In the genomic region with DNA sequence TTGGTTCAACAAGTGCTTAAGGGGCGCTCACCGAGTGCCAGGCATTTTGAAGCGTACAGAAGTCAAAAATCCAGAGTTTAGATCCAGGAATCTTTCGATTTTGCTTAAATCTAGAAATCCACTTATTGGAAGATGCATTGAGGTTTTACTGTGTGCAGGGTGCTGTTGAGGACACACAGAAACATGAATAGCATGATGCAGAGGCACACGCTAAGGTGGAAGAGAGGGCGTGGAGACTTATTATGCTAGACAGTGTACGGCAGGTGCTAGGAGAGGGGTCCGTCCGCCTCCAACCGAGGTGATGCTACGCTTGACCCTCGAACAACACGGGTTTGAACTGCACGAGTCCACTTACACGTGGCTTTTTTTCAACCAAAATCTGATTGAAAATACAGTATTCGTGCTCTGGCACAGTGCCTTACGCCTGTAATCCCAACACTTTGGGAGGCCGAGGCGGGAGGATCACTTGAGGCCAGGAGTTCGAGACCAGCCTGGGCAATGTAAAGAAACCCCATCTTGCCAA, we compare ENCODE assay signal across 9 cellular contexts. TPM values are rescaled to one million over a fixed set of nuclear protein-coding genes. Genes with fewer than 3 reads are reported as not detected.
DNase-seq lines count a peak whose midpoint lies in the region; ATAC-seq and TF ChIP-seq lines count a peak whose summit lies in the region.
"Had no signal": no experiment of that assay in that cellular context is flagged by ENCODE, and none has a peak within 500 bp of the region (broad histone marks: within the 10 kb centered on the region; RNA-seq: fewer than 3 reads in every experiment).

No MANE protein-coding gene starts in this region.

- no peak for DNase-seq in activated CD4-positive, alpha-beta T cell treated with anti-CD3 and anti-CD28 coated beads, Interleukin-2, amount 10 ng/mL, durations not matched to agents 7 days and 5 days
- DNase-seq in activated CD4-positive, alpha-beta T cell treated with anti-CD3 and anti-CD28 coated beads, Interleukin-2, amount 50 U/mL, for 1 hour: no peak
- no peak for DNase-seq in brain microvascular endothelial cell
- no peak for DNase-seq in lower leg skin (ENCODE audit: low spot score in 2 of 2)
- DNase-seq in type B pancreatic cell (ENCODE audit: extremely low spot score, unreplicated experiment): no peak
- no peak for DNase-seq in GM10266 (ENCODE audit: extremely low spot score)
- DNase-seq in DMS114 treated with DMSO at 0.1 percent for 48 hours (lab: John Stamatoyannopoulos, UW; ENCODE audit: unreplicated experiment): no peak
- DNase-seq: DND-41 had no signal

- H3K36me3 ChIP-seq in brain microvascular endothelial cell (replicated peaks): no peaks in the 10 kb centered on the region

- H3K27me3 Mint-ChIP-seq in activated CD4-positive, alpha-beta T cell treated with anti-CD3 and anti-CD28 coated beads, Interleukin-2, amount 10 ng/mL, durations not matched to agents 7 days and 5 days: peaks cover 65% of the 10 kb centered on the region
- no peaks in the 10 kb centered on the region for H3K27me3 Mint-ChIP-seq in type B pancreatic cell

- peak overlapping the region; percentile 74 for H3K4me3 Mint-ChIP-seq in activated CD4-positive, alpha-beta T cell treated with anti-CD3 and anti-CD28 coated beads, Interleukin-2, amount 10 ng/mL, durations not matched to agents 7 days and 5 days
- peak overlapping the region; percentile 99 for H3K4me3 Mint-ChIP-seq in type B pancreatic cell

- intact Hi-C loops in lower leg skin (cut with DNase I; ENCODE audit: low total_unique reads): loop anchor here (10.0 kb wide), 1 partner anchor 154 kb away; no protein-coding TSS in a partner anchor

- H3K4me3 ChIP-seq in brain microvascular endothelial cell (ENCODE audit: low read depth, low read length) (peak overlapping the region; percentile 65), lower leg skin (ENCODE audit: low read depth, poor library complexity, severe bottlenecking) (peak overlapping the region; percentile 55)

- no peaks in the 10 kb centered on the region for H3K27me3 ChIP-seq in brain microvascular endothelial cell (replicated peaks)

- H3K9me3 Mint-ChIP-seq in activated CD4-positive, alpha-beta T cell treated with anti-CD3 and anti-CD28 coated beads, Interleukin-2, amount 10 ng/mL, durations not matched to agents 7 days and 5 days: no peaks in the 10 kb centered on the region
- H3K9me3 Mint-ChIP-seq in type B pancreatic cell: no peaks in the 10 kb centered on the region

- H3K4me1 Mint-ChIP-seq in activated CD4-positive, alpha-beta T cell treated with anti-CD3 and anti-CD28 coated beads, Interleukin-2, amount 10 ng/mL, durations not matched to agents 7 days and 5 days: peaks cover 6% of the 10 kb centered on the region
- H3K4me1 Mint-ChIP-seq in type B pancreatic cell (ENCODE audit: unreplicated experiment): peaks cover 34% of the 10 kb centered on the region

- in situ Hi-C loops in brain microvascular endothelial cell (cut with HindIII; ENCODE audit: low pct_ligation_motif_present, low sequenced_read_pairs): no loop called here

- no peaks in the 10 kb centered on the region for H3K36me3 Mint-ChIP-seq in activated CD4-positive, alpha-beta T cell treated with anti-CD3 and anti-CD28 coated beads, Interleukin-2, amount 10 ng/mL, durations not matched to agents 7 days and 5 days (ENCODE audit: low read depth)
- H3K36me3 Mint-ChIP-seq in type B pancreatic cell: peaks cover 9% of the 10 kb centered on the region

- POLR2A ChIA-PET in activated CD4-positive, alpha-beta T cell treated with anti-CD3 and anti-CD28 coated beads, Interleukin-2, amount 10 ng/mL, durations not matched to agents 7 days and 5 days (lab: Charles Lee): no interaction called here

- H3K27ac ChIP-seq in brain microvascular endothelial cell: peak overlapping the region; percentile 51

- CTCF ChIA-PET in activated CD4-positive, alpha-beta T cell treated with anti-CD3 and anti-CD28 coated beads, Interleukin-2, amount 10 ng/mL, durations not matched to agents 7 days and 5 days (lab: Charles Lee): no interaction called here

- TF ChIP-seq CTCF in brain microvascular endothelial cell (IDR thresholded peaks at IDR 0.05; ENCODE audit: low read depth, low read length, missing control alignments) (no peak), lower leg skin (IDR thresholded peaks at IDR 0.05) (no peak), type B pancreatic cell (conservative IDR thresholded peaks at IDR 0.05) (no peak), GM10266 (IDR thresholded peaks at IDR 0.05; ENCODE audit: control insufficient read depth, insufficient read depth, low read depth, missing control alignments) (no peak)

- no peak for ATAC-seq in GM18868 (IDR thresholded peaks at IDR 0.05; ENCODE audit: unreplicated experiment)

- no peak for TF ChIP-seq POLR2A in lower leg skin (IDR thresholded peaks at IDR 0.05)

- H3K27ac Mint-ChIP-seq in activated CD4-positive, alpha-beta T cell treated with anti-CD3 and anti-CD28 coated beads, Interleukin-2, amount 10 ng/mL, durations not matched to agents 7 days and 5 days: no peak overlapping the region
- H3K27ac Mint-ChIP-seq in type B pancreatic cell: peak overlapping the region; percentile 97

- WGBS in lower leg skin, 2 donors: 14 to 18% methylated on average over 20 of the region's 20 CpGs

RNA-seq across cellular contexts. Expression of a gene that starts 1.0 kb away (rescaled TPM):
- total RNA-seq in activated CD4-positive, alpha-beta T cell treated with anti-CD3 and anti-CD28 coated beads, Interleukin-2, amount 10 ng/mL, durations not matched to agents 7 days and 5 days: not detected
- total RNA-seq in lower leg skin (10 to 100 TPM; 54.4 to 88.5 (median 60.6) TPM), type B pancreatic cell (ENCODE audit: low replicate concordance) (36.9 and 40.1 TPM in 2 replicates)

Comparison
In these comparisons a context has a peak if more than half of its experiments do, and no peak if none do; other contexts are left out.
1. RNA of a gene that starts 1.0 kb away (total RNA-seq): 54.4 to 88.5 TPM in lower leg skin and 36.9 to 40.1 TPM in type B pancreatic cell; not detected in activated CD4-positive, alpha-beta T cell treated with anti-CD3 and anti-CD28 coated beads, Interleukin-2, amount 10 ng/mL, durations not matched to agents 7 days and 5 days; every median in the first group is over 10 times any median in the second.